8 cellular contexts compared by ENCODE assay signal in genomic region chr1:10679521-10680220, GRCh38.
DNase-seq lines count a peak whose midpoint lies in the region; ATAC-seq, FAIRE-seq and TF ChIP-seq lines count a peak whose summit lies in the region.

No MANE protein-coding gene starts in this region.

- no peak overlapping the region for H3K4ac ChIP-seq in H1 (replicated peaks; ENCODE audit: insufficient read length, low read depth, low read length)

- H2BK20ac ChIP-seq in H1 (ENCODE audit: low read length) = 0 out of 2 replicates have a peak overlapping the region, but pooled peaks have one; percentile 83

- no peak overlapping the region; the same call in 1 of the 2 replicates for H2BK15ac ChIP-seq in H1 (ENCODE audit: low read length)

- H3K4me3 ChIP-seq in cardiac muscle cell = no peak overlapping the region
- no peak overlapping the region for H3K4me3 ChIP-seq in H1 (ENCODE audit: extremely low read depth in 1 of 4, insufficient read depth in 2 of 4, low read depth in 3 of 4, low read length in 4 of 4)
- no peak overlapping the region for H3K4me3 ChIP-seq in retinal pigment epithelial cell (ENCODE audit: low read length)
- no peak overlapping the region for H3K4me3 ChIP-seq in Karpas-422 (ENCODE audit: low read length)

- H3K79me2 ChIP-seq in H1 (ENCODE audit: control insufficient read depth in 1 of 2, insufficient read depth in 2 of 2, low read length in 2 of 2) = no peaks in the 10 kb centered on the region
- H3K79me2 ChIP-seq in Karpas-422 (ENCODE audit: low read length) = no peaks in the 10 kb centered on the region

- no peak overlapping the region for H3K23ac ChIP-seq in H1 (ENCODE audit: insufficient read length)

- no peak overlapping the region for H3K4me2 ChIP-seq in H1 (ENCODE audit: insufficient read depth in 1 of 2, low read depth in 2 of 2, low read length in 2 of 2)
- H3K4me2 ChIP-seq in Karpas-422 (ENCODE audit: low read depth, low read length, poor library complexity, severe bottlenecking) = no peak overlapping the region

- no peak overlapping the region for H2BK120ac ChIP-seq in H1 (replicated peaks; ENCODE audit: low read depth, low read length)

- TF ChIP-seq RAD21 in H1 (IDR thresholded peaks at IDR 0.05 in 1 of 2, conservative IDR thresholded peaks at IDR 0.05 in 1 of 2; ENCODE audit: low read depth in 2 of 2, low read length in 2 of 2) = peak; percentile 23 to 40; a peak in 3 of 4 replicates

- H3K27ac ChIP-seq in cardiac muscle cell (peak overlapping the region; percentile 93), H1 (ENCODE audit: low read depth, low read length) (no peak overlapping the region), Karpas-422 (ENCODE audit: low read length) (no peak overlapping the region)

- no peak overlapping the region for H4K5ac ChIP-seq in H1 (ENCODE audit: insufficient read length, low read depth, low read length)

- H2AFZ ChIP-seq in H1 (ENCODE audit: low read length) (no peak overlapping the region), Karpas-422 (ENCODE audit: low read length) (no peak overlapping the region)

- FAIRE-seq in H1 (lab: Jason Lieb, UNC) = peak; percentile 99

- peak overlapping the region; percentile 19; the same call in 1 of the 2 replicates for H2BK12ac ChIP-seq in H1 (ENCODE audit: low read depth, low read length)

- peak in 1 of 2 experiments; percentile 35; a peak in 1 of 3 replicates for TF ChIP-seq EP300 in H1 (IDR thresholded peaks at IDR 0.05; ENCODE audit: borderline replicate concordance in 1 of 2, low read depth in 2 of 2, low read length in 2 of 2)

- H4K20me1 ChIP-seq in H1 (replicated peaks in 1 of 2; ENCODE audit: control insufficient read depth in 1 of 2, insufficient read depth in 2 of 2, low read length in 2 of 2) = peaks cover 0 to 2% of the 10 kb centered on the region in 2 experiments
- no peaks in the 10 kb centered on the region; the same call in 1 of the 2 replicates for H4K20me1 ChIP-seq in Karpas-422 (ENCODE audit: insufficient read depth, low read depth, low read length)

- H3K27me3 ChIP-seq in cardiac muscle cell (no peaks in the 10 kb centered on the region), H1 (replicated peaks in 1 of 4; ENCODE audit: control insufficient read depth in 3 of 4, extremely low read depth in 1 of 4, insufficient read depth in 3 of 4, low read length in 3 of 4) (no peaks in the 10 kb centered on the region), Karpas-422 (ENCODE audit: low read length) (no peaks in the 10 kb centered on the region)

- H3K9me3 ChIP-seq in cardiac muscle cell (ENCODE audit: low read depth) (no peaks in the 10 kb centered on the region), H1 (ENCODE audit: insufficient read depth in 2 of 2, low read depth in 1 of 2, low read length in 1 of 2) (no peaks in the 10 kb centered on the region), Karpas-422 (ENCODE audit: low read length) (no peaks in the 10 kb centered on the region)

- no peak overlapping the region for H2AK5ac ChIP-seq in H1 (ENCODE audit: low read depth, low read length)

- H2BK5ac ChIP-seq in H1 (ENCODE audit: low read depth, low read length) = no peak overlapping the region

- CTCF ChIA-PET in H1 (lab: Charles Lee; ENCODE audit: partially characterized antibody) = interaction anchor here (0.9 to 3.0 kb wide), 12 partner anchors 10 to 231 kb away, joined by 3 to 9 read pairs (median 4); no protein-coding TSS in a partner anchor

- peak; percentile 65 to 85 for DNase-seq in cardiac muscle cell (ENCODE audit: low read depth in 1 of 2, low spot score in 1 of 2)
- no peak for DNase-seq in Right ventricle myocardium inferior (ENCODE audit: missing footprints)
- peak; percentile 87 for DNase-seq in NCI-H524 treated with DMSO at 0.1 percent for 48 hours (lab: John Stamatoyannopoulos, UW)
- peak; percentile 43 to 83 for DNase-seq in H1 (ENCODE audit: low read depth in 1 of 2, low spot score in 2 of 2)
- peak; percentile 67 for DNase-seq in retinal pigment epithelial cell (ENCODE audit: low read depth)
- no peak for DNase-seq in erythroblast (lab: John Stamatoyannopoulos, UW)
- no peak for DNase-seq in GM10266 (ENCODE audit: extremely low spot score)
- DNase-seq in Karpas-422 = no peak

- no peak overlapping the region; the same call in 1 of the 2 replicates for H4K8ac ChIP-seq in H1 (ENCODE audit: extremely low read depth, insufficient read depth, low read length)

- no peak for ATAC-seq in Right ventricle myocardium inferior

- no peak overlapping the region for H3K56ac ChIP-seq in H1 (replicated peaks; ENCODE audit: insufficient read length, low read depth, low read length)

- 35% methylated on average over 7 of the region's 9 CpGs; no CpG with 5 or more reads in 1 of the 2 experiments for WGBS in H1 (ENCODE audit: extremely low coverage in 1 of 2, insufficient coverage in 1 of 2, insufficient read length in 1 of 2, insufficient replicate concordance in 2 of 2, low coverage in 1 of 2, low lambda C conversion rate in 2 of 2, missing lambda C conversion rate in 1 of 2), 2 experiments

- H3K9me2 ChIP-seq in Karpas-422 (replicated peaks; ENCODE audit: insufficient read depth, low read length) = no peaks in the 10 kb centered on the region

- no peak overlapping the region for H3K9ac ChIP-seq in H1 (replicated peaks in 1 of 4; ENCODE audit: extremely low read depth in 1 of 4, low read depth in 3 of 4, low read length in 3 of 4)
- H3K9ac ChIP-seq in Karpas-422 (ENCODE audit: low read length) = no peak overlapping the region

- H3K79me1 ChIP-seq in H1 (ENCODE audit: low read depth, low read length) = no peaks in the 10 kb centered on the region

- no peak for TF ChIP-seq CTCF in cardiac muscle cell (IDR thresholded peaks at IDR 0.05; ENCODE audit: low read depth, low read length)
- TF ChIP-seq CTCF in H1 (IDR thresholded peaks at IDR 0.05; ENCODE audit: control extremely low read depth in 1 of 3, insufficient read depth in 1 of 3, low read depth in 1 of 3, low read length in 3 of 3) = no peak
- TF ChIP-seq CTCF in retinal pigment epithelial cell (conservative IDR thresholded peaks at IDR 0.05; ENCODE audit: low read depth, low read length) = no peak
- TF ChIP-seq CTCF in GM10266 (IDR thresholded peaks at IDR 0.05; ENCODE audit: control insufficient read depth, insufficient read depth, low read depth, missing control alignments) = no peak

- H3K18ac ChIP-seq in H1 (ENCODE audit: extremely low read depth, low read length) = no peak overlapping the region

- H3K36me3 ChIP-seq in cardiac muscle cell = no peaks in the 10 kb centered on the region
- H3K36me3 ChIP-seq in H1 (ENCODE audit: control insufficient read depth in 2 of 4, insufficient read depth in 4 of 4, low read length in 3 of 4) = 0 out of 8 replicates have a peak, but pooled peaks cover 0 to 2% (median 0%) of the 10 kb centered on the region in 4 experiments
- H3K36me3 ChIP-seq in Karpas-422 (ENCODE audit: insufficient read depth, low read length) = no peaks in the 10 kb centered on the region

- peak overlapping the region; percentile 67 for H4K91ac ChIP-seq in H1 (replicated peaks; ENCODE audit: insufficient read length, low read length)

- H3K4me1 ChIP-seq in cardiac muscle cell (ENCODE audit: low read depth) (peaks cover 71% of the 10 kb centered on the region), H1 (replicated peaks in 1 of 4; ENCODE audit: control insufficient read depth in 3 of 4, insufficient read depth in 4 of 4, low read length in 3 of 4) (peaks cover 11 to 51% (median 39%) of the 10 kb centered on the region in 4 experiments), Karpas-422 (ENCODE audit: low read length) (no peaks in the 10 kb centered on the region)

- intact Hi-C loops in Right ventricle myocardium inferior (cut with DNase I) = loop anchor here (5.0 kb wide), 1 partner anchor 43 kb away; no protein-coding TSS in a partner anchor

- no peaks in the 10 kb centered on the region for H3K23me2 ChIP-seq in H1 (ENCODE audit: low read depth, low read length)

- POLR2A ChIA-PET in H1 (lab: Charles Lee; ENCODE audit: partially characterized antibody) = interaction anchor here (1.1 to 1.3 kb wide), 3 partner anchors 9 to 198 kb away, joined by 3 to 5 read pairs (median 5); no protein-coding TSS in a partner anchor

- TF ChIP-seq POLR2A in H1 (IDR thresholded peaks at IDR 0.05; ENCODE audit: control extremely low read depth in 1 of 2, low read depth in 2 of 2, low read length in 2 of 2) (no peak), erythroblast (IDR thresholded peaks at IDR 0.05; ENCODE audit: low read length) (no peak)

- no peak overlapping the region for H3K14ac ChIP-seq in H1 (ENCODE audit: insufficient read length)

TF ChIP-seq in H1, 55 proteins besides CTCF, POLR2A, EP300 and RAD21 (continues in another document):
- peak; percentile 75; the same call in 1 of the 2 replicates for TF ChIP-seq GABPA (IDR thresholded peaks at IDR 0.05; ENCODE audit: borderline replicate concordance, insufficient read depth, low read length)
- no peak for TF ChIP-seq CEBPB (IDR thresholded peaks at IDR 0.05; ENCODE audit: low read depth, low read length)
- TF ChIP-seq HDAC2 (IDR thresholded peaks at IDR 0.05; ENCODE audit: borderline replicate concordance in 1 of 2, low read depth in 2 of 2, low read length in 2 of 2) = 0 out of 4 replicates have a peak, but pooled peaks of 1 of the 2 experiments have one; percentile 32
- TF ChIP-seq SP4 (IDR thresholded peaks at IDR 0.05; ENCODE audit: low read length) = peak; percentile 54; the same call in 1 of the 2 replicates
- peak; percentile 78 for TF ChIP-seq CREB1 (IDR thresholded peaks at IDR 0.05)
- TF ChIP-seq SIN3A (conservative IDR thresholded peaks at IDR 0.05 in 1 of 2, IDR thresholded peaks at IDR 0.05 in 1 of 2; ENCODE audit: low read depth in 1 of 2, low read length in 2 of 2) = peak in 1 of 2 experiments; percentile 88; a peak in 2 of 4 replicates
- TF ChIP-seq YY1 (IDR thresholded peaks at IDR 0.05; ENCODE audit: low read depth, low read length) = peak; percentile 83
- no peak for TF ChIP-seq BCL11A (IDR thresholded peaks at IDR 0.05; ENCODE audit: low read depth in 2 of 2, low read length in 2 of 2)
- TF ChIP-seq SP1 (IDR thresholded peaks at IDR 0.05; ENCODE audit: low read depth, low read length) = peak; percentile 100
- no peak for TF ChIP-seq TCF12 (IDR thresholded peaks at IDR 0.05; ENCODE audit: low read depth, low read length)
- TF ChIP-seq JUND (IDR thresholded peaks at IDR 0.05; ENCODE audit: low read length) = 0 out of 2 replicates have a peak, but pooled peaks have one; percentile 12
- peak; percentile 53; the same call in 1 of the 2 replicates for TF ChIP-seq JUN (IDR thresholded peaks at IDR 0.05; ENCODE audit: low read depth, low read length)
- peak; percentile 90 for TF ChIP-seq EGR1 (IDR thresholded peaks at IDR 0.05; ENCODE audit: borderline replicate concordance, low read depth, low read length)
- TF ChIP-seq TEAD4 (IDR thresholded peaks at IDR 0.05; ENCODE audit: low read depth, low read length) = 0 out of 2 replicates have a peak, but pooled peaks have one; percentile 5
- TF ChIP-seq SRF (IDR thresholded peaks at IDR 0.05; ENCODE audit: low read depth, low read length) = peak; percentile 27; the same call in 1 of the 2 replicates
- TF ChIP-seq RXRA (IDR thresholded peaks at IDR 0.05; ENCODE audit: insufficient read depth, low read depth, low read length) = 0 out of 2 replicates have a peak, but pooled peaks have one; percentile 45
- TF ChIP-seq CTBP2 (IDR thresholded peaks at IDR 0.05; ENCODE audit: borderline replicate concordance, insufficient read depth, insufficient read length, low read length) = no peak

Comparison
In these comparisons a context has a peak if more than half of its experiments do, and no peak if none do; other contexts are left out.
1. DNase-seq: peak in cardiac muscle cell (2 of 2), NCI-H524 treated with DMSO at 0.1 percent for 48 hours (single experiment), H1 (2 of 2) and retinal pigment epithelial cell (single experiment); none in Right ventricle myocardium inferior (single experiment), erythroblast (0 of 2), GM10266 (single experiment) and Karpas-422 (single experiment).